ENCODE assay signal across 3 cellular contexts in the genomic region with DNA sequence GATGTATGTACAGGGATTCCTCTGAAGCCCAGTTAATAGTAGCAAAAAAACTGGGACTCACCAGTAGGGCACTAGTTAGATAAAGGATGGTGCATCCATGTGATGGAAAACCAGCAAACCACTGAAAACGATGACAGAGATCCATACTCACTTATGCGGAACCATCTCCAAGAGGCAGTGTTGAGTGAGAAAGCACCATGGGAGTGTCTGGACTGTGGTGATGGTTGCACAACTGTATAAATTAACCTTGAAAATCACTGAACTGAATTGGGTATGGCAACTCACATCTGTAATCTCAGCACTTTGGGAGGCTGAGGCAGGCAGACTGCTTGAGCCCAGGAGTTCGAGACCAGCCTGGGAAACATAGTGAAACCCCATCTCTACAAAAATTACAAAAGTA.
TF ChIP-seq lines count a peak whose summit lies in the region.

No MANE protein-coding gene starts in this region.

TF ChIP-seq in HepG2, 621 proteins besides CTCF, POLR2A, EP300 and RAD21:
- no peak for TF ChIP-seq SRY (CRISPR knock-in tag; IDR thresholded peaks at IDR 0.05)
- peak; percentile 48; the same call in 1 of the 2 replicates for TF ChIP-seq CEBPB (IDR thresholded peaks at IDR 0.05; ENCODE audit: borderline replicate concordance, low read depth, low read length)
TF ChIP-seq in HepG2: peak in this region for 1.

TF ChIP-seq in GM12878, 131 proteins besides CTCF, POLR2A, EP300 and RAD21:
- TF ChIP-seq SMC3 (IDR thresholded peaks at IDR 0.05; ENCODE audit: borderline replicate concordance, low read length) (no peak), FOXM1 (IDR thresholded peaks at IDR 0.05; ENCODE audit: low read depth, low read length) (no peak), SREBF2 (IDR thresholded peaks at IDR 0.05; ENCODE audit: low read length) (no peak), RELA (IDR thresholded peaks at IDR 0.05; ENCODE audit: borderline replicate concordance, partially characterized antibody) (no peak), ZZZ3 (IDR thresholded peaks at IDR 0.05; ENCODE audit: control insufficient read depth, insufficient read length, low read depth) (no peak), SRF (IDR thresholded peaks at IDR 0.05; ENCODE audit: low read depth in 2 of 2, low read length in 2 of 2) (no peak), STAT3 (IDR thresholded peaks at IDR 0.05; ENCODE audit: low read depth, low read length) (no peak), ESRRA (IDR thresholded peaks at IDR 0.05; ENCODE audit: low read length) (no peak)
- TF ChIP-seq, protein P1, sequence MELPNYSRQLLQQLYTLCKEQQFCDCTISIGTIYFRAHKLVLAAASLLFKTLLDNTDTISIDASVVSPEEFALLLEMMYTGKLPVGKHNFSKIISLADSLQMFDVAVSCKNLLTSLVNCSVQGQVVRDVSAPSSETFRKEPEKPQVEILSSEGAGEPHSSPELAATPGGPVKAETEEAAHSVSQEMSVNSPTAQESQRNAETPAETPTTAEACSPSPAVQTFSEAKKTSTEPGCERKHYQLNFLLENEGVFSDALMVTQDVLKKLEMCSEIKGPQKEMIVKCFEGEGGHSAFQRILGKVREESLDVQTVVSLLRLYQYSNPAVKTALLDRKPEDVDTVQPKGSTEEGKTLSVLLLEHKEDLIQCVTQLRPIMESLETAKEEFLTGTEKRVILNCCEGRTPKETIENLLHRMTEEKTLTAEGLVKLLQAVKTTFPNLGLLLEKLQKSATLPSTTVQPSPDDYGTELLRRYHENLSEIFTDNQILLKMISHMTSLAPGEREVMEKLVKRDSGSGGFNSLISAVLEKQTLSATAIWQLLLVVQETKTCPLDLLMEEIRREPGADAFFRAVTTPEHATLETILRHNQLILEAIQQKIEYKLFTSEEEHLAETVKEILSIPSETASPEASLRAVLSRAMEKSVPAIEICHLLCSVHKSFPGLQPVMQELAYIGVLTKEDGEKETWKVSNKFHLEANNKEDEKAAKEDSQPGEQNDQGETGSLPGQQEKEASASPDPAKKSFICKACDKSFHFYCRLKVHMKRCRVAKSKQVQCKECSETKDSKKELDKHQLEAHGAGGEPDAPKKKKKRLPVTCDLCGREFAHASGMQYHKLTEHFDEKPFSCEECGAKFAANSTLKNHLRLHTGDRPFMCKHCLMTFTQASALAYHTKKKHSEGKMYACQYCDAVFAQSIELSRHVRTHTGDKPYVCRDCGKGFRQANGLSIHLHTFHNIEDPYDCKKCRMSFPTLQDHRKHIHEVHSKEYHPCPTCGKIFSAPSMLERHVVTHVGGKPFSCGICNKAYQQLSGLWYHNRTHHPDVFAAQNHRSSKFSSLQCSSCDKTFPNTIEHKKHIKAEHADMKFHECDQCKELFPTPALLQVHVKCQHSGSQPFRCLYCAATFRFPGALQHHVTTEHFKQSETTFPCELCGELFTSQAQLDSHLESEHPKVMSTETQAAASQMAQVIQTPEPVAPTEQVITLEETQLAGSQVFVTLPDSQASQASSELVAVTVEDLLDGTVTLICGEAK (IDR thresholded peaks at IDR 0.05; ENCODE audit: borderline replicate concordance): no peak
- TF ChIP-seq, protein P2, sequence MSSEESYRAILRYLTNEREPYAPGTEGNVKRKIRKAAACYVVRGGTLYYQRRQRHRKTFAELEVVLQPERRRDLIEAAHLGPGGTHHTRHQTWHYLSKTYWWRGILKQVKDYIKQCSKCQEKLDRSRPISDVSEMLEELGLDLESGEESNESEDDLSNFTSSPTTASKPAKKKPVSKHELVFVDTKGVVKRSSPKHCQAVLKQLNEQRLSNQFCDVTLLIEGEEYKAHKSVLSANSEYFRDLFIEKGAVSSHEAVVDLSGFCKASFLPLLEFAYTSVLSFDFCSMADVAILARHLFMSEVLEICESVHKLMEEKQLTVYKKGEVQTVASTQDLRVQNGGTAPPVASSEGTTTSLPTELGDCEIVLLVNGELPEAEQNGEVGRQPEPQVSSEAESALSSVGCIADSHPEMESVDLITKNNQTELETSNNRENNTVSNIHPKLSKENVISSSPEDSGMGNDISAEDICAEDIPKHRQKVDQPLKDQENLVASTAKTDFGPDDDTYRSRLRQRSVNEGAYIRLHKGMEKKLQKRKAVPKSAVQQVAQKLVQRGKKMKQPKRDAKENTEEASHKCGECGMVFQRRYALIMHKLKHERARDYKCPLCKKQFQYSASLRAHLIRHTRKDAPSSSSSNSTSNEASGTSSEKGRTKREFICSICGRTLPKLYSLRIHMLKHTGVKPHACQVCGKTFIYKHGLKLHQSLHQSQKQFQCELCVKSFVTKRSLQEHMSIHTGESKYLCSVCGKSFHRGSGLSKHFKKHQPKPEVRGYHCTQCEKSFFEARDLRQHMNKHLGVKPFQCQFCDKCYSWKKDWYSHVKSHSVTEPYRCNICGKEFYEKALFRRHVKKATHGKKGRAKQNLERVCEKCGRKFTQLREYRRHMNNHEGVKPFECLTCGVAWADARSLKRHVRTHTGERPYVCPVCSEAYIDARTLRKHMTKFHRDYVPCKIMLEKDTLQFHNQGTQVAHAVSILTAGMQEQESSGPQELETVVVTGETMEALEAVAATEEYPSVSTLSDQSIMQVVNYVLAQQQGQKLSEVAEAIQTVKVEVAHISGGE (CRISPR knock-in tag; IDR thresholded peaks at IDR 0.05): no peak

TF ChIP-seq in SK-N-SH treated with all-trans-retinoic acid at 6 μM for 48 hours, 23 proteins besides CTCF, POLR2A, EP300 and RAD21:
- TF ChIP-seq ZC3H10 (CRISPR knock-in tag; IDR thresholded peaks at IDR 0.05) (no peak), ZNF565 (CRISPR knock-in tag; conservative IDR thresholded peaks at IDR 0.05; ENCODE audit: low read depth) (no peak), ZFP30 (CRISPR knock-in tag; IDR thresholded peaks at IDR 0.05) (no peak), OSR1 (CRISPR knock-in tag; IDR thresholded peaks at IDR 0.05) (no peak), ISL1 (CRISPR knock-in tag; IDR thresholded peaks at IDR 0.05) (no peak), SNAI2 (CRISPR knock-in tag; IDR thresholded peaks at IDR 0.05) (no peak), RARB (CRISPR knock-in tag; IDR thresholded peaks at IDR 0.05) (no peak), ZNF70 (CRISPR knock-in tag; IDR thresholded peaks at IDR 0.05) (no peak), TCF4 (CRISPR knock-in tag; IDR thresholded peaks at IDR 0.05; ENCODE audit: borderline replicate concordance) (no peak), ESRRG (CRISPR knock-in tag; IDR thresholded peaks at IDR 0.05) (no peak), ZNF8 (CRISPR knock-in tag; IDR thresholded peaks at IDR 0.05) (no peak), GLIS3 (CRISPR knock-in tag; IDR thresholded peaks at IDR 0.05) (no peak), PPARA (CRISPR knock-in tag; IDR thresholded peaks at IDR 0.05; ENCODE audit: borderline replicate concordance) (no peak), ZFP3 (CRISPR knock-in tag; IDR thresholded peaks at IDR 0.05) (no peak), CSDC2 (CRISPR knock-in tag; IDR thresholded peaks at IDR 0.05) (no peak)
- TF ChIP-seq, protein P3, sequence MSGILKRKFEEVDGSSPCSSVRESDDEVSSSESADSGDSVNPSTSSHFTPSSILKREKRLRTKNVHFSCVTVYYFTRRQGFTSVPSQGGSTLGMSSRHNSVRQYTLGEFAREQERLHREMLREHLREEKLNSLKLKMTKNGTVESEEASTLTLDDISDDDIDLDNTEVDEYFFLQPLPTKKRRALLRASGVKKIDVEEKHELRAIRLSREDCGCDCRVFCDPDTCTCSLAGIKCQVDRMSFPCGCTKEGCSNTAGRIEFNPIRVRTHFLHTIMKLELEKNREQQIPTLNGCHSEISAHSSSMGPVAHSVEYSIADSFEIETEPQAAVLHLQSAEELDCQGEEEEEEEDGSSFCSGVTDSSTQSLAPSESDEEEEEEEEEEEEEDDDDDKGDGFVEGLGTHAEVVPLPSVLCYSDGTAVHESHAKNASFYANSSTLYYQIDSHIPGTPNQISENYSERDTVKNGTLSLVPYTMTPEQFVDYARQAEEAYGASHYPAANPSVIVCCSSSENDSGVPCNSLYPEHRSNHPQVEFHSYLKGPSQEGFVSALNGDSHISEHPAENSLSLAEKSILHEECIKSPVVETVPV (CRISPR knock-in tag; IDR thresholded peaks at IDR 0.05): no peak
- TF ChIP-seq, protein P4, sequence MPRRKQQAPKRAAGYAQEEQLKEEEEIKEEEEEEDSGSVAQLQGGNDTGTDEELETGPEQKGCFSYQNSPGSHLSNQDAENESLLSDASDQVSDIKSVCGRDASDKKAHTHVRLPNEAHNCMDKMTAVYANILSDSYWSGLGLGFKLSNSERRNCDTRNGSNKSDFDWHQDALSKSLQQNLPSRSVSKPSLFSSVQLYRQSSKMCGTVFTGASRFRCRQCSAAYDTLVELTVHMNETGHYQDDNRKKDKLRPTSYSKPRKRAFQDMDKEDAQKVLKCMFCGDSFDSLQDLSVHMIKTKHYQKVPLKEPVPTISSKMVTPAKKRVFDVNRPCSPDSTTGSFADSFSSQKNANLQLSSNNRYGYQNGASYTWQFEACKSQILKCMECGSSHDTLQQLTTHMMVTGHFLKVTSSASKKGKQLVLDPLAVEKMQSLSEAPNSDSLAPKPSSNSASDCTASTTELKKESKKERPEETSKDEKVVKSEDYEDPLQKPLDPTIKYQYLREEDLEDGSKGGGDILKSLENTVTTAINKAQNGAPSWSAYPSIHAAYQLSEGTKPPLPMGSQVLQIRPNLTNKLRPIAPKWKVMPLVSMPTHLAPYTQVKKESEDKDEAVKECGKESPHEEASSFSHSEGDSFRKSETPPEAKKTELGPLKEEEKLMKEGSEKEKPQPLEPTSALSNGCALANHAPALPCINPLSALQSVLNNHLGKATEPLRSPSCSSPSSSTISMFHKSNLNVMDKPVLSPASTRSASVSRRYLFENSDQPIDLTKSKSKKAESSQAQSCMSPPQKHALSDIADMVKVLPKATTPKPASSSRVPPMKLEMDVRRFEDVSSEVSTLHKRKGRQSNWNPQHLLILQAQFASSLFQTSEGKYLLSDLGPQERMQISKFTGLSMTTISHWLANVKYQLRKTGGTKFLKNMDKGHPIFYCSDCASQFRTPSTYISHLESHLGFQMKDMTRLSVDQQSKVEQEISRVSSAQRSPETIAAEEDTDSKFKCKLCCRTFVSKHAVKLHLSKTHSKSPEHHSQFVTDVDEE (CRISPR knock-in tag; IDR thresholded peaks at IDR 0.05): no peak
- TF ChIP-seq, protein P5, sequence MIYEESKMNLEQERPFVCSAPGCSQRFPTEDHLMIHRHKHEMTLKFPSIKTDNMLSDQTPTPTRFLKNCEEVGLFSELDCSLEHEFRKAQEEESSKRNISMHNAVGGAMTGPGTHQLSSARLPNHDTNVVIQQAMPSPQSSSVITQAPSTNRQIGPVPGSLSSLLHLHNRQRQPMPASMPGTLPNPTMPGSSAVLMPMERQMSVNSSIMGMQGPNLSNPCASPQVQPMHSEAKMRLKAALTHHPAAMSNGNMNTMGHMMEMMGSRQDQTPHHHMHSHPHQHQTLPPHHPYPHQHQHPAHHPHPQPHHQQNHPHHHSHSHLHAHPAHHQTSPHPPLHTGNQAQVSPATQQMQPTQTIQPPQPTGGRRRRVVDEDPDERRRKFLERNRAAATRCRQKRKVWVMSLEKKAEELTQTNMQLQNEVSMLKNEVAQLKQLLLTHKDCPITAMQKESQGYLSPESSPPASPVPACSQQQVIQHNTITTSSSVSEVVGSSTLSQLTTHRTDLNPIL (CRISPR knock-in tag; IDR thresholded peaks at IDR 0.05; ENCODE audit: low read depth): no peak
- TF ChIP-seq, protein P6, sequence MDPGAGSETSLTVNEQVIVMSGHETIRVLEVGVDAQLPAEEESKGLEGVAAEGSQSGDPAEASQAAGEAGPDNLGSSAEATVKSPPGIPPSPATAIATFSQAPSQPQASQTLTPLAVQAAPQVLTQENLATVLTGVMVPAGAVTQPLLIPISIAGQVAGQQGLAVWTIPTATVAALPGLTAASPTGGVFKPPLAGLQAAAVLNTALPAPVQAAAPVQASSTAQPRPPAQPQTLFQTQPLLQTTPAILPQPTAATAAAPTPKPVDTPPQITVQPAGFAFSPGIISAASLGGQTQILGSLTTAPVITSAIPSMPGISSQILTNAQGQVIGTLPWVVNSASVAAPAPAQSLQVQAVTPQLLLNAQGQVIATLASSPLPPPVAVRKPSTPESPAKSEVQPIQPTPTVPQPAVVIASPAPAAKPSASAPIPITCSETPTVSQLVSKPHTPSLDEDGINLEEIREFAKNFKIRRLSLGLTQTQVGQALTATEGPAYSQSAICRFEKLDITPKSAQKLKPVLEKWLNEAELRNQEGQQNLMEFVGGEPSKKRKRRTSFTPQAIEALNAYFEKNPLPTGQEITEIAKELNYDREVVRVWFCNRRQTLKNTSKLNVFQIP (CRISPR knock-in tag; IDR thresholded peaks at IDR 0.05; ENCODE audit: borderline replicate concordance, low read depth): no peak
- TF ChIP-seq, protein P7, sequence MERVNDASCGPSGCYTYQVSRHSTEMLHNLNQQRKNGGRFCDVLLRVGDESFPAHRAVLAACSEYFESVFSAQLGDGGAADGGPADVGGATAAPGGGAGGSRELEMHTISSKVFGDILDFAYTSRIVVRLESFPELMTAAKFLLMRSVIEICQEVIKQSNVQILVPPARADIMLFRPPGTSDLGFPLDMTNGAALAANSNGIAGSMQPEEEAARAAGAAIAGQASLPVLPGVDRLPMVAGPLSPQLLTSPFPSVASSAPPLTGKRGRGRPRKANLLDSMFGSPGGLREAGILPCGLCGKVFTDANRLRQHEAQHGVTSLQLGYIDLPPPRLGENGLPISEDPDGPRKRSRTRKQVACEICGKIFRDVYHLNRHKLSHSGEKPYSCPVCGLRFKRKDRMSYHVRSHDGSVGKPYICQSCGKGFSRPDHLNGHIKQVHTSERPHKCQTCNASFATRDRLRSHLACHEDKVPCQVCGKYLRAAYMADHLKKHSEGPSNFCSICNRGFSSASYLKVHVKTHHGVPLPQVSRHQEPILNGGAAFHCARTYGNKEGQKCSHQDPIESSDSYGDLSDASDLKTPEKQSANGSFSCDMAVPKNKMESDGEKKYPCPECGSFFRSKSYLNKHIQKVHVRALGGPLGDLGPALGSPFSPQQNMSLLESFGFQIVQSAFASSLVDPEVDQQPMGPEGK (CRISPR knock-in tag; IDR thresholded peaks at IDR 0.05; ENCODE audit: borderline replicate concordance): no peak
